8 cellular contexts compared by ENCODE assay signal in genomic region chr9:6680797-6681146, GRCh38. TPM values are rescaled to one million over a fixed set of nuclear protein-coding genes. Genes with fewer than 3 reads are reported as not detected.
DNase-seq lines count a peak whose midpoint lies in the region; ATAC-seq and TF ChIP-seq lines count a peak whose summit lies in the region.

No MANE protein-coding gene starts in this region.

- peaks cover 3% of the 10 kb centered on the region for H3K27me3 Mint-ChIP-seq in activated T-helper 1 cell treated with anti-CD3 and anti-CD28 coated beads, Interleukin-12 subunit alpha, Interleukin-12 subunit beta, Interleukin-2, Interleukin-4 antibody, amounts not matched to agents 30 ng/mL and 10 ng/mL and 1 ng/mL, durations not matched to agents 14 hours and 24 hours and 36 hours (ENCODE audit: insufficient read depth)

- H3K9me3 Mint-ChIP-seq in activated T-helper 1 cell treated with anti-CD3 and anti-CD28 coated beads, Interleukin-12 subunit alpha, Interleukin-12 subunit beta, Interleukin-2, Interleukin-4 antibody, amounts not matched to agents 30 ng/mL and 10 ng/mL and 1 ng/mL, durations not matched to agents 14 hours and 24 hours and 36 hours, result no peaks in the 10 kb centered on the region

- H3K4me1 Mint-ChIP-seq in activated T-helper 1 cell treated with anti-CD3 and anti-CD28 coated beads, Interleukin-12 subunit alpha, Interleukin-12 subunit beta, Interleukin-2, Interleukin-4 antibody, amounts not matched to agents 30 ng/mL and 10 ng/mL and 1 ng/mL, durations not matched to agents 14 hours and 24 hours and 36 hours (ENCODE audit: low read depth), result peaks cover 21% of the 10 kb centered on the region

- no peaks in the 10 kb centered on the region for H3K27me3 ChIP-seq in foreskin keratinocyte

- intact Hi-C loops in activated T-helper 1 cell treated with anti-CD3 and anti-CD28 coated beads, Interleukin-12 subunit alpha, Interleukin-12 subunit beta, Interleukin-2, Interleukin-4 antibody, amounts not matched to agents 30 ng/mL and 10 ng/mL and 1 ng/mL, durations not matched to agents 14 hours and 24 hours and 36 hours (cut with micrococcal nuclease), result loop anchor here (1.0 to 5.0 kb wide), 13 partner anchors 24 to 1693 kb away; partner anchors contain the start of genes ERMP1, GLDC, JAK2 and KDM4C

- DNase-seq in NOMO-1 treated with DMSO at 0.1 percent for 48 hours (lab: John Stamatoyannopoulos, UW; ENCODE audit: unreplicated experiment) (peak; percentile 20), NOMO-1 (lab: John Stamatoyannopoulos, UW; ENCODE audit: unreplicated experiment in 2 of 2) (no peak), NCI-H526 treated with DMSO at 0.1 percent for 48 hours (lab: John Stamatoyannopoulos, UW) (peak; percentile 59), foreskin keratinocyte (no peak), occipital lobe (lab: John Stamatoyannopoulos, UW) (peak; percentile 48), ureter (ENCODE audit: low spot score) (peak; percentile 63)
- peak; percentile 54 for DNase-seq in activated T-helper 1 cell treated with anti-CD3 and anti-CD28 coated beads, Interleukin-12 subunit alpha, Interleukin-12 subunit beta, Interleukin-2, Interleukin-4 antibody, amounts not matched to agents 30 ng/mL and 10 ng/mL and 1 ng/mL, durations not matched to agents 14 hours and 24 hours and 36 hours (ENCODE audit: low spot score)

- ATAC-seq in HG02798 (IDR thresholded peaks at IDR 0.05; ENCODE audit: poor library complexity, unreplicated experiment) (peak; percentile 33), foreskin keratinocyte (peak; percentile 19)

- H3K4me3 Mint-ChIP-seq in activated T-helper 1 cell treated with anti-CD3 and anti-CD28 coated beads, Interleukin-12 subunit alpha, Interleukin-12 subunit beta, Interleukin-2, Interleukin-4 antibody, amounts not matched to agents 30 ng/mL and 10 ng/mL and 1 ng/mL, durations not matched to agents 14 hours and 24 hours and 36 hours, result peak overlapping the region; percentile 94

- H3K27ac Mint-ChIP-seq in activated T-helper 1 cell treated with anti-CD3 and anti-CD28 coated beads, Interleukin-12 subunit alpha, Interleukin-12 subunit beta, Interleukin-2, Interleukin-4 antibody, amounts not matched to agents 30 ng/mL and 10 ng/mL and 1 ng/mL, durations not matched to agents 14 hours and 24 hours and 36 hours, result peak overlapping the region; percentile 99

- H3K36me3 Mint-ChIP-seq in activated T-helper 1 cell treated with anti-CD3 and anti-CD28 coated beads, Interleukin-12 subunit alpha, Interleukin-12 subunit beta, Interleukin-2, Interleukin-4 antibody, amounts not matched to agents 30 ng/mL and 10 ng/mL and 1 ng/mL, durations not matched to agents 14 hours and 24 hours and 36 hours (ENCODE audit: low read depth), result peaks cover 8% of the 10 kb centered on the region

- H3K27ac ChIP-seq in foreskin keratinocyte, result no peak overlapping the region

- no peaks in the 10 kb centered on the region for H3K4me1 ChIP-seq in foreskin keratinocyte

- no peak for TF ChIP-seq CTCF in foreskin keratinocyte (conservative IDR thresholded peaks at IDR 0.05)

RNA-seq across cellular contexts. Expression of gene GLDC, which starts 35.2 kb away (rescaled TPM):
- total RNA-seq in activated T-helper 1 cell treated with anti-CD3 and anti-CD28 coated beads, Interleukin-12 subunit alpha, Interleukin-12 subunit beta, Interleukin-2, Interleukin-4 antibody, amounts not matched to agents 30 ng/mL and 10 ng/mL and 1 ng/mL, durations not matched to agents 14 hours and 24 hours and 36 hours, result 1.4 and 1.8 TPM in 2 replicates
- 0.99 and 1.3 TPM in 2 replicates for total RNA-seq in foreskin keratinocyte
- polyA plus RNA-seq in foreskin keratinocyte, result 0.90 and 0.95 TPM in 2 replicates
- total RNA-seq in occipital lobe, result 10.0 TPM
- total RNA-seq in ureter, result 117 TPM

Comparison
In these comparisons a context has a peak if more than half of its experiments do, and no peak if none do; other contexts are left out.
1. DNase-seq: peak in NOMO-1 treated with DMSO at 0.1 percent for 48 hours (single experiment), NCI-H526 treated with DMSO at 0.1 percent for 48 hours (single experiment), activated T-helper 1 cell treated with anti-CD3 and anti-CD28 coated beads, Interleukin-12 subunit alpha, Interleukin-12 subunit beta, Interleukin-2, Interleukin-4 antibody, amounts not matched to agents 30 ng/mL and 10 ng/mL and 1 ng/mL, durations not matched to agents 14 hours and 24 hours and 36 hours (single experiment), occipital lobe (single experiment) and ureter (single experiment); none in NOMO-1 (0 of 2) and foreskin keratinocyte (0 of 2).
2. RNA of gene GLDC, which starts 35.2 kb away (total RNA-seq): 117 TPM in ureter (single experiment); 10.0 TPM in occipital lobe (single experiment), 1.4 to 1.8 TPM in activated T-helper 1 cell treated with anti-CD3 and anti-CD28 coated beads, Interleukin-12 subunit alpha, Interleukin-12 subunit beta, Interleukin-2, Interleukin-4 antibody, amounts not matched to agents 30 ng/mL and 10 ng/mL and 1 ng/mL, durations not matched to agents 14 hours and 24 hours and 36 hours and 0.99 to 1.3 TPM in foreskin keratinocyte; every median in the first group is over 10 times any median in the second.